Comparison of ENCODE assay signal across 9 cellular contexts in the genomic region with DNA sequence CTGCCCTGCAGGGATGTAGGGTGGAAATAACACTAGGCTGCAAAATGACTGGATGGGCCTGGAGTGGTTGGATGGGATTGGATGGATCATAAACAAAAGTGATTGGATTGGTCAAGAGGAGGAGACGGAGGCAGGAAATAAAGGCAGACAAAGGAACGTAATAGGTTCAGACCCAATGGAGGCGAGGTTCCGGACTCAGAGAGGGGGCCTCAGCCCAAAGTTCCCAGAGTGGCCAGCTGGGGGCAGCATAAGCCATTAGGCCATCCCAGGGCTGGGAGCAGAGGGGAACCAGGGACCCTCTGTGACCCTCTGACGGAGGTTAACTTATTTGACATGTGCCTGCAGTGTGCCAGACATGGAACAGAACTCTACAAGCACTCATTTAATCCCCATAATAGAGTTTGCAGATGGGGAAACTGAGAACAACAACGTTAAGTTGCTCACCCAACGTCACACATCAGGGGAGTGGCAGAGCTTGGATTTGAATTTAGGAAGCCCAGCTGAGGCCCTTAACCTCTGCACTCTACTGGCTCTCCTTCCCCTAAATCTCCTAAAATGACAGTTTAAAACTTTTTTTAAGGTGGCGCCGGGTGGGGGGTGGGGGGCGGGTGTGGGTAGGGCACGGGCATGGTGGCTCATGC. TPM values are rescaled to one million over a fixed set of nuclear protein-coding genes. Genes with fewer than 3 reads are reported as not detected.
DNase-seq lines count a peak whose midpoint lies in the region; ATAC-seq, FAIRE-seq and TF ChIP-seq lines count a peak whose summit lies in the region.
"Had no signal": no experiment of that assay in that cellular context is flagged by ENCODE, and none has a peak within 500 bp of the region (broad histone marks: within the 10 kb centered on the region; RNA-seq: fewer than 3 reads in every experiment).

No MANE protein-coding gene starts in this region.

- FAIRE-seq in small intestine (lab: Jason Lieb, UNC) (no peak), RCC 7860 (lab: Jason Lieb, UNC) (no peak)

- no peaks in the 10 kb centered on the region for H3K9me3 ChIP-seq in RWPE2 (ENCODE audit: severe bottlenecking)
- no peaks in the 10 kb centered on the region for H3K9me3 ChIP-seq in cardiac muscle cell (ENCODE audit: low read depth)
- no peaks in the 10 kb centered on the region for H3K9me3 ChIP-seq in small intestine (ENCODE audit: control insufficient read depth, low read depth)
- H3K9me3 ChIP-seq: SJSA1 had no signal

- 40 to 48% (median 42%) methylated on average over 11 of the region's 11 CpGs for WGBS in small intestine, 3 donors

- H3K4me3 ChIP-seq in RWPE2 (ENCODE audit: severe bottlenecking) (no peak overlapping the region), cardiac muscle cell (no peak overlapping the region), small intestine (ENCODE audit: low read depth in 1 of 2, low read length in 2 of 2) (no peak overlapping the region)
- H3K4me3 ChIP-seq: SJSA1 had no signal

- no peaks in the 10 kb centered on the region for H3K4me1 ChIP-seq in RWPE2 (ENCODE audit: insufficient read depth, poor library complexity, severe bottlenecking)
- no peaks in the 10 kb centered on the region for H3K4me1 ChIP-seq in cardiac muscle cell (ENCODE audit: low read depth)
- H3K4me1 ChIP-seq in small intestine (ENCODE audit: control insufficient read depth in 2 of 2, insufficient read depth in 1 of 2, low read depth in 1 of 2, low read length in 1 of 2), result no peaks in the 10 kb centered on the region
- H3K4me1 ChIP-seq: SJSA1 had no signal

- ATAC-seq in RWPE2 (ENCODE audit: low read depth), result no peak
- ATAC-seq in GM21619 (IDR thresholded peaks at IDR 0.05; ENCODE audit: unreplicated experiment), result no peak
- ATAC-seq in GM18520 (IDR thresholded peaks at IDR 0.05; ENCODE audit: unreplicated experiment), result no peak

- TF ChIP-seq CTCF in GM12874 (IDR thresholded peaks at IDR 0.05; ENCODE audit: insufficient read depth, low read depth, low read length) (peak; percentile 88), RWPE2 (IDR thresholded peaks at IDR 0.05; ENCODE audit: poor library complexity, severe bottlenecking) (peak; percentile 40), cardiac muscle cell (IDR thresholded peaks at IDR 0.05; ENCODE audit: low read depth, low read length) (peak; percentile 87)

- H3K27me3 ChIP-seq in RWPE2 (ENCODE audit: insufficient read depth, poor library complexity, severe bottlenecking) (no peaks in the 10 kb centered on the region), cardiac muscle cell (no peaks in the 10 kb centered on the region), small intestine (ENCODE audit: control insufficient read depth in 2 of 2, insufficient read depth in 2 of 2, low read length in 2 of 2) (no peaks in the 10 kb centered on the region)

- H3K27ac ChIP-seq in RWPE2 (ENCODE audit: poor library complexity, severe bottlenecking) (no peak overlapping the region), cardiac muscle cell (no peak overlapping the region), small intestine (ENCODE audit: low read depth in 1 of 2, low read length in 1 of 2) (no peak overlapping the region)
- H3K27ac ChIP-seq: SJSA1 had no signal

- no peaks in the 10 kb centered on the region for H3K36me3 ChIP-seq in RWPE2 (ENCODE audit: low read depth)
- H3K36me3 ChIP-seq in cardiac muscle cell, result no peaks in the 10 kb centered on the region
- no peaks in the 10 kb centered on the region for H3K36me3 ChIP-seq in small intestine (ENCODE audit: control insufficient read depth in 2 of 2, insufficient read depth in 2 of 2, low read length in 2 of 2)
- H3K36me3 ChIP-seq: SJSA1 had no signal

- DNase-seq in RWPE2 (ENCODE audit: low spot score) (no peak), cardiac muscle cell (ENCODE audit: low read depth in 1 of 2, low spot score in 1 of 2) (peak; percentile 52 to 65), small intestine (peak; percentile 43), RCC 7860 (ENCODE audit: low spot score) (no peak)
- DNase-seq in activated naive CD4-positive, alpha-beta T cell treated with Interleukin-2 at 50 U/mL for 16 hours, result peak; percentile 78

RNA-seq across cellular contexts. Expression of gene MAP1S, which starts 15.3 kb away (rescaled TPM):
- total RNA-seq in cardiac muscle cell, result 48.6 and 61.7 TPM in 2 replicates
- polyA plus RNA-seq in cardiac muscle cell (60.4 and 73.9 TPM in 2 replicates), small intestine (10 to 100 TPM; 18.0 to 26.4 (median 24.3) TPM)

RNA-seq across cellular contexts. Expression of gene UNC13A, which starts 15.8 kb away (rescaled TPM):
- 0.21 and 0.54 TPM in 2 replicates for total RNA-seq in cardiac muscle cell
- polyA plus RNA-seq in cardiac muscle cell (0.31 and 0.74 TPM in 2 replicates), small intestine (1 to 10 TPM in 1 of 3 donors, not detected in 2; 1.1 TPM)
- total RNA-seq: SJSA1 had no signal

RNA-seq across cellular contexts. Expression of gene FCHO1, which starts 47.3 kb away (rescaled TPM):
- total RNA-seq in cardiac muscle cell, result 1.8 and 3.1 TPM in 2 replicates
- 2.5 and 4.3 TPM in 2 replicates for polyA plus RNA-seq in cardiac muscle cell
- polyA plus RNA-seq in small intestine, result 1 to 10 TPM; 1.4 to 3.1 (median 2.4) TPM

Comparison
In these comparisons a context has a peak if more than half of its experiments do, and no peak if none do; other contexts are left out.
1. DNase-seq: peak in activated naive CD4-positive, alpha-beta T cell treated with Interleukin-2 at 50 U/mL for 16 hours (single experiment), cardiac muscle cell (2 of 2) and small intestine (single experiment); none in RWPE2 (single experiment) and RCC 7860 (single experiment).
2. Peak in every context shown above with its lines, with median percentiles within 50 percentile points of each other: CTCF ChIP-seq.